In the genomic region with DNA sequence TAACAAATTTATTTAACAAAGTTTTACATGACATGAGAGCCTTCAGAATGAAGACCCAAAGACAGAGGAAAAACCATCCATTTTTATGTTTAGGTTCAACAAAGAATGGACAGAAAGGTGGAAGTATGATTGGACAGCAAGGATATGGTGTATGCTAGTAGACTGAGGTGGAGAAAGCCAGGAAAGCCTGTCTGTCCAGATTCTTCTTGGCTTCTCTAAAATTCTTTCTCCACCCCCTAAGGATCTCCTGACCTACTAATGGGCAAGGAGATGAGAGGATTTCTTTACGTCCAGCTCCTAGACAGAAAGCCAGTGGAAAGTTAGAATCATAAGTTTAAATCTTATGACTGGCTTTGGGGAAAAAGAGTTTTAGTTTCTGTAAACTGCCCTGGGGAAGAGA, we compare ENCODE assay signal across 1 cellular context.
TF ChIP-seq lines count a peak whose summit lies in the region.

No MANE protein-coding gene starts in this region.

TF ChIP-seq in A549, 52 proteins besides CTCF, POLR2A, EP300 and RAD21 (continued from another document):
- TF ChIP-seq REST (IDR thresholded peaks at IDR 0.05) (no peak), JUN (IDR thresholded peaks at IDR 0.05) (no peak), ESRRA (IDR thresholded peaks at IDR 0.05; ENCODE audit: borderline replicate concordance, low read length) (no peak)
